Comparison of ENCODE assay signal across 9 cellular contexts in the genomic region with DNA sequence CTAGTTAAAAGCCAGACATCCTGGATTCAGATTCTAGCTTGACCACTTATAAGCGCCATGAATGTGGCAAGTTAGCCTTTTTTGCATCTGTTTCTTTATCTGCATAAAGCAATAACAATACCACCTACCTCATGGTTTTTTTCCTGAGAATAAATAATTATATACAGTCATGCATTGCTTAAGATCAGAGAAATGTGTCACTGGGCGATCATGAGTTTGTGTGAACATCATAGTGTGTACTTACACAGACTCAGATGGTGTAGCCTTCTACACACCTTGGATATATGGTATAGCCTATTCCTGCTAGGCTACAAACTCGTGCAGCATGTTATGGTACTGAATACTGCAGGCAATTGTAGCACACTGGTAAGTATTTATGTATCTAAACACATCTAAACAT.
DNase-seq lines count a peak whose midpoint lies in the region; ATAC-seq and TF ChIP-seq lines count a peak whose summit lies in the region.
"Had no signal": no experiment of that assay in that cellular context is flagged by ENCODE, and none has a peak within 500 bp of the region (broad histone marks: within the 10 kb centered on the region; RNA-seq: fewer than 3 reads in every experiment).

No MANE protein-coding gene starts in this region.

- 90% methylated on average over 3 of the region's 3 CpGs for WGBS in liver

- H3K4me1 Mint-ChIP-seq in activated CD4-positive, alpha-beta T cell treated with anti-CD3 and anti-CD28 coated beads, Interleukin-2, amount 10 ng/mL, durations not matched to agents 24 days and 14 days = peaks cover 27% of the 10 kb centered on the region
- H3K4me1 Mint-ChIP-seq in activated naive CD8-positive, alpha-beta T cell treated with anti-CD3 and anti-CD28 coated beads for 36 hours = peaks cover 17% of the 10 kb centered on the region

- no peaks in the 10 kb centered on the region for H3K27me3 ChIP-seq in liver (ENCODE audit: control insufficient read depth in 4 of 4, insufficient read depth in 4 of 4, low read length in 3 of 4)

- H3K4me3 ChIP-seq in liver (ENCODE audit: low read depth in 1 of 3, low read length in 3 of 3) = peak overlapping the region in 1 of 3 donors; percentile 49

- peaks cover 6% of the 10 kb centered on the region for H3K27me3 Mint-ChIP-seq in activated CD4-positive, alpha-beta T cell treated with anti-CD3 and anti-CD28 coated beads, Interleukin-2, amount 10 ng/mL, durations not matched to agents 24 days and 14 days
- peaks cover 12% of the 10 kb centered on the region for H3K27me3 Mint-ChIP-seq in activated naive CD8-positive, alpha-beta T cell treated with anti-CD3 and anti-CD28 coated beads for 36 hours

- H3K27ac Mint-ChIP-seq in activated CD4-positive, alpha-beta T cell treated with anti-CD3 and anti-CD28 coated beads, Interleukin-2, amount 10 ng/mL, durations not matched to agents 24 days and 14 days = peak overlapping the region; percentile 85
- H3K27ac Mint-ChIP-seq in activated naive CD8-positive, alpha-beta T cell treated with anti-CD3 and anti-CD28 coated beads for 36 hours = peak overlapping the region; percentile 86

- no peak for TF ChIP-seq CTCF in liver (IDR thresholded peaks at IDR 0.05; ENCODE audit: low read depth, low read length, missing input control)

- no peak for ATAC-seq in GM19023 (IDR thresholded peaks at IDR 0.05; ENCODE audit: unreplicated experiment)

- peaks cover 4% of the 10 kb centered on the region for H3K9me3 Mint-ChIP-seq in activated CD4-positive, alpha-beta T cell treated with anti-CD3 and anti-CD28 coated beads, Interleukin-2, amount 10 ng/mL, durations not matched to agents 24 days and 14 days
- no peaks in the 10 kb centered on the region for H3K9me3 Mint-ChIP-seq in activated naive CD8-positive, alpha-beta T cell treated with anti-CD3 and anti-CD28 coated beads for 36 hours

- no peaks in the 10 kb centered on the region for H3K9me3 ChIP-seq in liver (ENCODE audit: control insufficient read depth in 4 of 4, low read length in 3 of 4)

- H3K36me3 Mint-ChIP-seq in activated CD4-positive, alpha-beta T cell treated with anti-CD3 and anti-CD28 coated beads, Interleukin-2, amount 10 ng/mL, durations not matched to agents 24 days and 14 days (ENCODE audit: low read depth) = no peaks in the 10 kb centered on the region
- peaks cover 2% of the 10 kb centered on the region for H3K36me3 Mint-ChIP-seq in activated naive CD8-positive, alpha-beta T cell treated with anti-CD3 and anti-CD28 coated beads for 36 hours

- peak overlapping the region in 1 of 2 donors; percentile 83 for H3K9ac ChIP-seq in liver (ENCODE audit: low read depth in 1 of 2, low read length in 2 of 2)

- H3K27ac ChIP-seq in liver (ENCODE audit: low read depth in 1 of 2, low read length in 2 of 2) = peak overlapping the region; percentile 72 to 73
- H3K27ac ChIP-seq in substantia nigra (ENCODE audit: low read depth, low read length, poor library complexity, severe bottlenecking) = peak overlapping the region; percentile 83

- intact Hi-C loops in activated CD4-positive, alpha-beta T cell treated with anti-CD3 and anti-CD28 coated beads, Interleukin-2, amount 10 ng/mL, durations not matched to agents 24 days and 14 days (cut with micrococcal nuclease) = loop anchor here (1.0 kb wide), 1 partner anchor 15 kb away; no protein-coding TSS in a partner anchor

- TF ChIP-seq RAD21 in liver (IDR thresholded peaks at IDR 0.05) = no peak

- peak overlapping the region; percentile 88 for H3K4me3 Mint-ChIP-seq in activated CD4-positive, alpha-beta T cell treated with anti-CD3 and anti-CD28 coated beads, Interleukin-2, amount 10 ng/mL, durations not matched to agents 24 days and 14 days
- peak overlapping the region; percentile 84 for H3K4me3 Mint-ChIP-seq in activated naive CD8-positive, alpha-beta T cell treated with anti-CD3 and anti-CD28 coated beads for 36 hours

- peaks cover 0 to 14% (median 6%) of the 10 kb centered on the region in 4 donors for H3K4me1 ChIP-seq in liver (ENCODE audit: control insufficient read depth in 4 of 4, insufficient read depth in 4 of 4, low read length in 3 of 4)

- DNase-seq in activated CD4-positive, alpha-beta T cell treated with anti-CD3 and anti-CD28 coated beads, Interleukin-2, amount 10 ng/mL, durations not matched to agents 24 days and 14 days = no peak
- DNase-seq in activated CD4-positive, alpha-beta T cell treated with anti-CD3 and anti-CD28 coated beads, Interleukin-2, amount 50 U/mL, for 48 hours = no peak
- no peak for DNase-seq in activated naive CD8-positive, alpha-beta T cell treated with anti-CD3 and anti-CD28 coated beads for 36 hours
- DNase-seq in substantia nigra (lab: John Stamatoyannopoulos, UW) (no peak), NCI-H2081 treated with DMSO at 0.1 percent for 48 hours (lab: John Stamatoyannopoulos, UW) (no peak)
- DNase-seq in effector CD4-positive, alpha-beta T cell = no peak
- DNase-seq: amniotic stem cell had no signal

- no peaks in the 10 kb centered on the region for H3K36me3 ChIP-seq in liver (ENCODE audit: control insufficient read depth in 4 of 4, insufficient read depth in 3 of 4, low read depth in 1 of 4, low read length in 3 of 4)

TF ChIP-seq in liver, 16 proteins besides CTCF, POLR2A, EP300 and RAD21:
- TF ChIP-seq YY1 (IDR thresholded peaks at IDR 0.05) (no peak), SP1 (IDR thresholded peaks at IDR 0.05) (no peak), FOXA1 (IDR thresholded peaks at IDR 0.05) (no peak), FOXA2 (IDR thresholded peaks at IDR 0.05) (no peak), EGR1 (IDR thresholded peaks at IDR 0.05; ENCODE audit: low read depth in 2 of 2) (no peak), TAF1 (conservative IDR thresholded peaks at IDR 0.05) (no peak), REST (IDR thresholded peaks at IDR 0.05) (no peak), HNF4A (conservative IDR thresholded peaks at IDR 0.05) (no peak), JUND (IDR thresholded peaks at IDR 0.05) (no peak), GABPA (IDR thresholded peaks at IDR 0.05 in 1 of 2, conservative IDR thresholded peaks at IDR 0.05 in 1 of 2) (no peak), RXRA (IDR thresholded peaks at IDR 0.05) (no peak), NR2F2 (IDR thresholded peaks at IDR 0.05) (no peak)
- TF ChIP-seq, protein P1, sequence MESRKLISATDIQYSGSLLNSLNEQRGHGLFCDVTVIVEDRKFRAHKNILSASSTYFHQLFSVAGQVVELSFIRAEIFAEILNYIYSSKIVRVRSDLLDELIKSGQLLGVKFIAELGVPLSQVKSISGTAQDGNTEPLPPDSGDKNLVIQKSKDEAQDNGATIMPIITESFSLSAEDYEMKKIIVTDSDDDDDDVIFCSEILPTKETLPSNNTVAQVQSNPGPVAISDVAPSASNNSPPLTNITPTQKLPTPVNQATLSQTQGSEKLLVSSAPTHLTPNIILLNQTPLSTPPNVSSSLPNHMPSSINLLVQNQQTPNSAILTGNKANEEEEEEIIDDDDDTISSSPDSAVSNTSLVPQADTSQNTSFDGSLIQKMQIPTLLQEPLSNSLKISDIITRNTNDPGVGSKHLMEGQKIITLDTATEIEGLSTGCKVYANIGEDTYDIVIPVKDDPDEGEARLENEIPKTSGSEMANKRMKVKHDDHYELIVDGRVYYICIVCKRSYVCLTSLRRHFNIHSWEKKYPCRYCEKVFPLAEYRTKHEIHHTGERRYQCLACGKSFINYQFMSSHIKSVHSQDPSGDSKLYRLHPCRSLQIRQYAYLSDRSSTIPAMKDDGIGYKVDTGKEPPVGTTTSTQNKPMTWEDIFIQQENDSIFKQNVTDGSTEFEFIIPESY (IDR thresholded peaks at IDR 0.05) = no peak
- TF ChIP-seq, protein P2, sequence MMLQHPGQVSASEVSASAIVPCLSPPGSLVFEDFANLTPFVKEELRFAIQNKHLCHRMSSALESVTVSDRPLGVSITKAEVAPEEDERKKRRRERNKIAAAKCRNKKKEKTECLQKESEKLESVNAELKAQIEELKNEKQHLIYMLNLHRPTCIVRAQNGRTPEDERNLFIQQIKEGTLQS (IDR thresholded peaks at IDR 0.05) = no peak
- TF ChIP-seq, protein P3, sequence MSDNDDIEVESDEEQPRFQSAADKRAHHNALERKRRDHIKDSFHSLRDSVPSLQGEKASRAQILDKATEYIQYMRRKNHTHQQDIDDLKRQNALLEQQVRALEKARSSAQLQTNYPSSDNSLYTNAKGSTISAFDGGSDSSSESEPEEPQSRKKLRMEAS (IDR thresholded peaks at IDR 0.05) = no peak
